28 cellular contexts compared by ENCODE assay signal in genomic region chr15:34348735-34349300, GRCh38. TPM values are rescaled to one million over a fixed set of nuclear protein-coding genes. Genes with fewer than 3 reads are reported as not detected.
DNase-seq lines count a peak whose midpoint lies in the region; ATAC-seq, FAIRE-seq and TF ChIP-seq lines count a peak whose summit lies in the region.
"Had no signal": no experiment of that assay in that cellular context is flagged by ENCODE, and none has a peak within 500 bp of the region (broad histone marks: within the 10 kb centered on the region; RNA-seq: fewer than 3 reads in every experiment).

No MANE protein-coding gene starts in this region.

- peak overlapping the region; percentile 45 for H3K27ac Mint-ChIP-seq in stimulated activated effector memory CD8-positive, alpha-beta T cell treated with anti-CD3 and anti-CD28 coated beads, Interleukin-12 subunit alpha, Interleukin-12 subunit beta, amount 100 ng/mL, for 72 hours
- H3K27ac Mint-ChIP-seq in type B pancreatic cell (no peak overlapping the region), neural progenitor cell (no peak overlapping the region)
- H3K27ac Mint-ChIP-seq: CD4-positive, alpha-beta T cell had no signal

- no TSS peak for BruUV-seq in K562 (replicated peaks; lab: Mats Ljungman, UMichigan)

- no peak for ATAC-seq in K562
- no peak for ATAC-seq in stimulated activated effector memory CD8-positive, alpha-beta T cell treated with anti-CD3 and anti-CD28 coated beads, Interleukin-12 subunit alpha, Interleukin-12 subunit beta, amount 100 ng/mL, for 72 hours
- ATAC-seq: GM12878 had no signal

- no peaks in the 10 kb centered on the region for H3K36me3 Mint-ChIP-seq in stimulated activated effector memory CD8-positive, alpha-beta T cell treated with anti-CD3 and anti-CD28 coated beads, Interleukin-12 subunit alpha, Interleukin-12 subunit beta, amount 100 ng/mL, for 72 hours
- H3K36me3 Mint-ChIP-seq in type B pancreatic cell (peaks cover 4% of the 10 kb centered on the region), neural progenitor cell (no peaks in the 10 kb centered on the region)
- H3K36me3 Mint-ChIP-seq: CD14-positive monocyte had no signal

- WGBS in K562 (ENCODE audit: insufficient coverage, low coverage, missing lambda C conversion rate): 0% methylated on average over 1 of the region's 1 CpG

- H2AFZ ChIP-seq in K562 (ENCODE audit: low read depth, low read length) (no peak overlapping the region), neural progenitor cell (replicated peaks) (no peak overlapping the region)
- H2AFZ ChIP-seq: GM23248 had no signal

- peaks cover 4% of the 10 kb centered on the region for H3K27me3 Mint-ChIP-seq in type B pancreatic cell
- H3K27me3 Mint-ChIP-seq in neural progenitor cell (ENCODE audit: insufficient read depth, low read depth): peaks cover 5% of the 10 kb centered on the region
- H3K27me3 Mint-ChIP-seq: CD4-positive, alpha-beta T cell; CD8-positive, alpha-beta memory T cell had no signal

- intact Hi-C loops in K562 (cut with micrococcal nuclease): no loop called here

- H3K4me2 ChIP-seq in K562 (ENCODE audit: insufficient read depth, low read length): no peak overlapping the region
- H3K4me2 ChIP-seq in neural progenitor cell: no peak overlapping the region
- H3K4me2 ChIP-seq: BLaER1 treated with 17β-estradiol and CSF1 and Interleukin-3, amounts not matched to agents 10 nM and 100 nM had no signal

- H3K9me3 Mint-ChIP-seq in stimulated activated effector memory CD8-positive, alpha-beta T cell treated with anti-CD3 and anti-CD28 coated beads, Interleukin-12 subunit alpha, Interleukin-12 subunit beta, amount 100 ng/mL, for 72 hours: no peaks in the 10 kb centered on the region
- H3K9me3 Mint-ChIP-seq in type B pancreatic cell (no peaks in the 10 kb centered on the region), neural progenitor cell (no peaks in the 10 kb centered on the region)
- H3K9me3 Mint-ChIP-seq: CD4-positive, alpha-beta T cell; CD8-positive, alpha-beta memory T cell had no signal

- H3K79me2 ChIP-seq in K562 (ENCODE audit: control insufficient read depth, insufficient read depth, low read length) (no peaks in the 10 kb centered on the region), neural progenitor cell (ENCODE audit: low read depth) (no peaks in the 10 kb centered on the region)

- POLR2A ChIA-PET in K562 (lab: Yijun Ruan, JAX): interaction anchor here (1.0 kb wide), 1 partner anchor 11 kb away, joined by 3 read pairs; the partner anchor contains the start of gene SLC12A6

- TF ChIP-seq POLR2A in K562 (conservative IDR thresholded peaks at IDR 0.05): no peak

- TF ChIP-seq CTCF in K562 (IDR thresholded peaks at IDR 0.05 in 2 of 3, conservative IDR thresholded peaks at IDR 0.05 in 1 of 3; ENCODE audit: insufficient read depth in 2 of 3, low read depth in 1 of 3, low read length in 3 of 3): no peak
- TF ChIP-seq CTCF in type B pancreatic cell (conservative IDR thresholded peaks at IDR 0.05): no peak
- TF ChIP-seq CTCF in neural progenitor cell (IDR thresholded peaks at IDR 0.05): no peak

- TF ChIP-seq EP300 in K562 (IDR thresholded peaks at IDR 0.05; ENCODE audit: low read length): no peak

- FAIRE-seq in K562 (lab: Jason Lieb, UNC): no peak
- FAIRE-seq: A204.1, D721Med, GM12878, GM19239, H1 had no signal

- H3K4me1 Mint-ChIP-seq in stimulated activated effector memory CD8-positive, alpha-beta T cell treated with anti-CD3 and anti-CD28 coated beads, Interleukin-12 subunit alpha, Interleukin-12 subunit beta, amount 100 ng/mL, for 72 hours: no peaks in the 10 kb centered on the region
- H3K4me1 Mint-ChIP-seq in type B pancreatic cell (ENCODE audit: unreplicated experiment): no peaks in the 10 kb centered on the region
- no peaks in the 10 kb centered on the region for H3K4me1 Mint-ChIP-seq in neural progenitor cell
- H3K4me1 Mint-ChIP-seq: CD14-positive monocyte; CD8-positive, alpha-beta memory T cell had no signal

- H3K4me3 ChIP-seq in K562: no peak overlapping the region
- no peak overlapping the region for H3K4me3 ChIP-seq in neural progenitor cell
- H3K4me3 ChIP-seq: BLaER1 treated with 17β-estradiol and CSF1 and Interleukin-3, amounts not matched to agents 10 nM and 100 nM; GM12878; GM23248 had no signal

- DNase-seq in activated CD8-positive, alpha-beta memory T cell treated with anti-CD3 and anti-CD28 coated beads for 24 hours: peak; percentile 3
- DNase-seq in activated CD8-positive, alpha-beta memory T cell treated with anti-CD3 and anti-CD28 coated beads, Interleukin-2, amount 50 U/mL, for 4 hours: no peak
- DNase-seq in K562 (ENCODE audit: extremely low read depth in 1 of 4, low spot score in 3 of 4): no peak
- peak; percentile 53 for DNase-seq in mesenteric fat pad (ENCODE audit: low spot score)
- DNase-seq in stimulated activated effector memory CD8-positive, alpha-beta T cell treated with anti-CD3 and anti-CD28 coated beads, Interleukin-12 subunit alpha, Interleukin-12 subunit beta, amount 100 ng/mL, for 72 hours (ENCODE audit: low spot score in 2 of 2): no peak
- no peak for DNase-seq in type B pancreatic cell (ENCODE audit: extremely low spot score, unreplicated experiment)
- no peak for DNase-seq in NCI-H446 treated with DMSO at 0.1 percent for 48 hours (lab: John Stamatoyannopoulos, UW)
- no peak for DNase-seq in neural progenitor cell (ENCODE audit: low spot score)
- DNase-seq: ACHN; AML-193; BE2C; CD4-positive, alpha-beta T cell; CD8-positive, alpha-beta memory T cell; DMS 273 treated with DMSO at 0.1 percent for 48 hours; DMS79; EL; GDM1; GM23248; H7; HCEC 1CT had no signal

- H3K9me1 ChIP-seq in K562 (ENCODE audit: control insufficient read depth, insufficient read depth, low read length): no peaks in the 10 kb centered on the region

- peaks cover 12 to 18% of the 10 kb centered on the region in 2 experiments for H3K27me3 ChIP-seq in K562 (ENCODE audit: control insufficient read depth in 2 of 2, insufficient read depth in 2 of 2, low read length in 2 of 2)
- H3K27me3 ChIP-seq in neural progenitor cell: no peaks in the 10 kb centered on the region
- H3K27me3 ChIP-seq: BE2C; BLaER1 treated with 17β-estradiol and CSF1 and Interleukin-3, amounts not matched to agents 10 nM and 100 nM had no signal

- H3K27ac ChIP-seq in K562 (ENCODE audit: extremely low read depth, low read depth, low read length) (no peak overlapping the region), neural progenitor cell (no peak overlapping the region)
- H3K27ac ChIP-seq: 22Rv1; BLaER1 treated with 17β-estradiol and CSF1 and Interleukin-3, amounts not matched to agents 10 nM and 100 nM; GM23248 had no signal

- in situ Hi-C loops in K562 (cut with MboI): no loop called here

- H3K9me3 ChIP-seq in K562 (replicated peaks; ENCODE audit: control insufficient read depth, insufficient read depth, low read depth, low read length) (no peaks in the 10 kb centered on the region), neural progenitor cell (ENCODE audit: low read depth) (no peaks in the 10 kb centered on the region)
- H3K9me3 ChIP-seq: BE2C; BLaER1 treated with 17β-estradiol and CSF1 and Interleukin-3, amounts not matched to agents 10 nM and 100 nM had no signal

- H4K20me1 ChIP-seq in K562 (replicated peaks; ENCODE audit: control insufficient read depth, insufficient read depth, low read length) (no peaks in the 10 kb centered on the region), neural progenitor cell (ENCODE audit: low read depth) (no peaks in the 10 kb centered on the region)
- H4K20me1 ChIP-seq: BLaER1 treated with 17β-estradiol and CSF1 and Interleukin-3, amounts not matched to agents 10 nM and 100 nM had no signal

- H3F3A ChIP-seq in neural progenitor cell (ENCODE audit: low read depth): peaks cover 8% of the 10 kb centered on the region

- H3K36me3 ChIP-seq in K562 (ENCODE audit: control insufficient read depth, insufficient read depth, low read length) (no peaks in the 10 kb centered on the region), neural progenitor cell (no peaks in the 10 kb centered on the region)
- H3K36me3 ChIP-seq: BE2C had no signal

- CTCF ChIA-PET in K562 (lab: Yijun Ruan, JAX; ENCODE audit: low intra/inter-chr PET ratio): no interaction called here

- no peak for TF ChIP-seq RAD21 in K562 (CRISPR knock-in tag; conservative IDR thresholded peaks at IDR 0.05 in 1 of 2, IDR thresholded peaks at IDR 0.05 in 1 of 2)

- H3K9ac ChIP-seq in K562 (ENCODE audit: insufficient read depth in 1 of 2, low read depth in 2 of 2, low read length in 2 of 2): no peak overlapping the region
- H3K9ac ChIP-seq in neural progenitor cell: no peak overlapping the region
- H3K9ac ChIP-seq: BLaER1 treated with 17β-estradiol and CSF1 and Interleukin-3, amounts not matched to agents 10 nM and 100 nM; GM23248 had no signal

- H3K4me1 ChIP-seq in K562 (replicated peaks in 1 of 2; ENCODE audit: control insufficient read depth in 2 of 2, insufficient read depth in 2 of 2, low read length in 2 of 2) (no peaks in the 10 kb centered on the region; a peak in 1 of 5 replicates), neural progenitor cell (no peaks in the 10 kb centered on the region)
- H3K4me1 ChIP-seq: BE2C; BLaER1 treated with 17β-estradiol and CSF1 and Interleukin-3, amounts not matched to agents 10 nM and 100 nM had no signal

- H3K4me3 Mint-ChIP-seq in stimulated activated effector memory CD8-positive, alpha-beta T cell treated with anti-CD3 and anti-CD28 coated beads, Interleukin-12 subunit alpha, Interleukin-12 subunit beta, amount 100 ng/mL, for 72 hours: no peak overlapping the region
- H3K4me3 Mint-ChIP-seq in type B pancreatic cell (no peak overlapping the region), neural progenitor cell (no peak overlapping the region)
- H3K4me3 Mint-ChIP-seq: CD14-positive monocyte; CD4-positive, alpha-beta T cell; CD8-positive, alpha-beta memory T cell had no signal

RNA-seq across cellular contexts. Expression of gene NUTM1, which starts 5.7 kb away (rescaled TPM):
- not detected in 2 replicates for total RNA-seq in K562 (2011; cell fraction: chromatin; rRNA removed; ENCODE audit: low replicate concordance)
- not detected in 2 replicates for total RNA-seq in K562 (2011; cell fraction: nucleolus; rRNA removed)
- not detected in 2 replicates for total RNA-seq in K562 (2011; cell fraction: nucleoplasm; rRNA removed)
- total RNA-seq in K562 (2014; rRNA removed) (0.05 TPM in 1 of 2 replicates, not detected in the other), K562 (2014; rRNA removed; fragmentation: Illumina TruSeq; extraction: Trizol) (0.04 TPM in 1 of 2 replicates, not detected in the other), K562 (2015; rRNA removed; fragmentation: Illumina TruSeq; extraction: Trizol) (not detected in 2 replicates), K562 (2021) (0.04 TPM in 1 of 2 replicates, not detected in the other), mesenteric fat pad (not detected), type B pancreatic cell (ENCODE audit: low replicate concordance) (not detected in 2 replicates), neural progenitor cell (ENCODE audit: low replicate concordance) (0.19 TPM in 1 of 2 replicates, not detected in the other)
- polyA plus RNA-seq in K562 (2011; rRNA removed) (not detected in 2 replicates), K562 (2014; fragmentation: Illumina TruSeq; extraction: Trizol) (0.04 TPM in 1 of 2 replicates, not detected in the other), K562 (2014; fragmentation: Nextera tagmentation; extraction: Ambion mirVana) (under 1 TPM in 1 of 2 experiments, not detected in 1; 0.01 TPM), K562 (2014; rRNA removed) (0.01 TPM in 1 of 2 replicates, not detected in the other)
- polyA plus RNA-seq in K562 (2011; cell fraction: cytosol; rRNA removed): not detected in 2 replicates
- 0.03 TPM in 1 of 2 replicates, not detected in the other for polyA plus RNA-seq in K562 (2011; cell fraction: nucleus; rRNA removed)
- polyA plus RNA-seq in K562 (2012): 0.01 TPM in 1 of 2 replicates, not detected in the other
- polyA minus RNA-seq in K562 (2011; rRNA and poly(A)+ RNA removed): not detected in 2 replicates
- not detected in 2 replicates for polyA minus RNA-seq in K562 (2011; cell fraction: cytosol; rRNA and poly(A)+ RNA removed)
- not detected in 2 replicates for polyA minus RNA-seq in K562 (2011; cell fraction: nucleus; rRNA and poly(A)+ RNA removed)
- total RNA-seq: CD4-positive, alpha-beta T cell; CD8-positive, alpha-beta memory T cell; GM23248 had no signal
- polyA plus RNA-seq: CD14-positive monocyte; CD8-positive, alpha-beta memory T cell; GM23248 had no signal

RNA-seq across cellular contexts. Expression of gene NOP10, which starts 5.9 kb away (rescaled TPM):
- 19.5 and 40.7 TPM in 2 replicates for total RNA-seq in K562 (2011; cell fraction: chromatin; rRNA removed; ENCODE audit: low replicate concordance)
- 68.7 and 70.9 TPM in 2 replicates for total RNA-seq in K562 (2011; cell fraction: nucleolus; rRNA removed)
- 64.3 and 69.5 TPM in 2 replicates for total RNA-seq in K562 (2011; cell fraction: nucleoplasm; rRNA removed)
- total RNA-seq in K562 (2014; rRNA removed) (252 and 327 TPM in 2 replicates), K562 (2014; rRNA removed; fragmentation: Illumina TruSeq; extraction: Trizol) (442 and 449 TPM in 2 replicates), K562 (2015; rRNA removed; fragmentation: Illumina TruSeq; extraction: Trizol) (420 and 437 TPM in 2 replicates), K562 (2021) (250 and 262 TPM in 2 replicates), mesenteric fat pad (157 TPM), type B pancreatic cell (ENCODE audit: low replicate concordance) (143 and 157 TPM in 2 replicates), neural progenitor cell (ENCODE audit: low replicate concordance) (123 and 151 TPM in 2 replicates)
- polyA plus RNA-seq in K562 (2011; rRNA removed) (616 and 642 TPM in 2 replicates), K562 (2014; fragmentation: Illumina TruSeq; extraction: Trizol) (570 and 631 TPM in 2 replicates), K562 (2014; fragmentation: Nextera tagmentation; extraction: Ambion mirVana) (1,000 to 10,000 TPM; 1,599 to 1,663 TPM), K562 (2014; rRNA removed) (428 and 573 TPM in 2 replicates)
- polyA plus RNA-seq in K562 (2011; cell fraction: cytosol; rRNA removed): 961 and 995 TPM in 2 replicates
- 236 and 247 TPM in 2 replicates for polyA plus RNA-seq in K562 (2011; cell fraction: nucleus; rRNA removed)
- 323 and 381 TPM in 2 replicates for polyA plus RNA-seq in K562 (2012)
- polyA minus RNA-seq in K562 (2011; rRNA and poly(A)+ RNA removed): 130 and 163 TPM in 2 replicates
- 57.3 and 111 TPM in 2 replicates for polyA minus RNA-seq in K562 (2011; cell fraction: cytosol; rRNA and poly(A)+ RNA removed)
- polyA minus RNA-seq in K562 (2011; cell fraction: nucleus; rRNA and poly(A)+ RNA removed): 21.1 and 31.9 TPM in 2 replicates

RNA-seq across cellular contexts. Expression of gene SLC12A6, which starts 11.2 kb away (rescaled TPM):
- total RNA-seq in K562 (2011; cell fraction: chromatin; rRNA removed; ENCODE audit: low replicate concordance): 42.7 and 61.2 TPM in 2 replicates
- total RNA-seq in K562 (2011; cell fraction: nucleolus; rRNA removed): 24.5 and 27.0 TPM in 2 replicates
- total RNA-seq in K562 (2011; cell fraction: nucleoplasm; rRNA removed): 31.5 and 37.7 TPM in 2 replicates
- total RNA-seq in K562 (2014; rRNA removed) (4.9 and 5.4 TPM in 2 replicates), K562 (2014; rRNA removed; fragmentation: Illumina TruSeq; extraction: Trizol) (8.0 and 9.9 TPM in 2 replicates), K562 (2015; rRNA removed; fragmentation: Illumina TruSeq; extraction: Trizol) (6.7 and 7.6 TPM in 2 replicates), K562 (2021) (9.0 and 9.4 TPM in 2 replicates), mesenteric fat pad (22.8 TPM), type B pancreatic cell (ENCODE audit: low replicate concordance) (14.5 and 15.0 TPM in 2 replicates), neural progenitor cell (ENCODE audit: low replicate concordance) (16.0 and 17.7 TPM in 2 replicates)
- polyA plus RNA-seq in K562 (2011; rRNA removed) (16.3 and 16.4 TPM in 2 replicates), K562 (2014; fragmentation: Illumina TruSeq; extraction: Trizol) (9.5 and 10.2 TPM in 2 replicates), K562 (2014; fragmentation: Nextera tagmentation; extraction: Ambion mirVana) (1 to 10 TPM; 1.4 to 2.2 TPM), K562 (2014; rRNA removed) (5.7 and 7.5 TPM in 2 replicates)
- 7.9 and 12.1 TPM in 2 replicates for polyA plus RNA-seq in K562 (2011; cell fraction: cytosol; rRNA removed)
- polyA plus RNA-seq in K562 (2011; cell fraction: nucleus; rRNA removed): 22.6 and 25.1 TPM in 2 replicates
- 5.7 and 9.7 TPM in 2 replicates for polyA plus RNA-seq in K562 (2012)
- polyA minus RNA-seq in K562 (2011; rRNA and poly(A)+ RNA removed): 44.8 and 49.5 TPM in 2 replicates
- polyA minus RNA-seq in K562 (2011; cell fraction: cytosol; rRNA and poly(A)+ RNA removed): 13.1 and 19.1 TPM in 2 replicates
- 20.5 and 35.5 TPM in 2 replicates for polyA minus RNA-seq in K562 (2011; cell fraction: nucleus; rRNA and poly(A)+ RNA removed)

RNA-seq across cellular contexts. Expression of gene LPCAT4, which starts 18.2 kb away (rescaled TPM):
- 118 and 200 TPM in 2 replicates for total RNA-seq in K562 (2011; cell fraction: chromatin; rRNA removed; ENCODE audit: low replicate concordance)
- total RNA-seq in K562 (2011; cell fraction: nucleolus; rRNA removed): 112 and 118 TPM in 2 replicates
- total RNA-seq in K562 (2011; cell fraction: nucleoplasm; rRNA removed): 109 and 112 TPM in 2 replicates
- total RNA-seq in K562 (2014; rRNA removed) (7.3 and 12.4 TPM in 2 replicates), K562 (2014; rRNA removed; fragmentation: Illumina TruSeq; extraction: Trizol) (7.7 and 10.8 TPM in 2 replicates), K562 (2015; rRNA removed; fragmentation: Illumina TruSeq; extraction: Trizol) (13.3 and 14.4 TPM in 2 replicates), K562 (2021) (29.2 and 29.6 TPM in 2 replicates), mesenteric fat pad (24.1 TPM), type B pancreatic cell (ENCODE audit: low replicate concordance) (87.5 and 90.6 TPM in 2 replicates), neural progenitor cell (ENCODE audit: low replicate concordance) (35.1 and 47.1 TPM in 2 replicates)
- polyA plus RNA-seq in K562 (2011; rRNA removed) (27.5 and 48.2 TPM in 2 replicates), K562 (2014; fragmentation: Illumina TruSeq; extraction: Trizol) (27.2 and 34.3 TPM in 2 replicates), K562 (2014; fragmentation: Nextera tagmentation; extraction: Ambion mirVana) (10 to 100 TPM in 1 of 2 experiments, 1 to 10 TPM in 1; 7.6 to 12.3 TPM), K562 (2014; rRNA removed) (28.4 and 32.7 TPM in 2 replicates)
- 44.1 and 55.3 TPM in 2 replicates for polyA plus RNA-seq in K562 (2011; cell fraction: cytosol; rRNA removed)
- polyA plus RNA-seq in K562 (2011; cell fraction: nucleus; rRNA removed): 366 and 444 TPM in 2 replicates
- polyA plus RNA-seq in K562 (2012): 19.8 and 22.8 TPM in 2 replicates
- 8.1 and 10.2 TPM in 2 replicates for polyA minus RNA-seq in K562 (2011; rRNA and poly(A)+ RNA removed)
- polyA minus RNA-seq in K562 (2011; cell fraction: cytosol; rRNA and poly(A)+ RNA removed): 11.8 and 12.3 TPM in 2 replicates
- polyA minus RNA-seq in K562 (2011; cell fraction: nucleus; rRNA and poly(A)+ RNA removed): 21.3 and 36.0 TPM in 2 replicates

Comparison
In these comparisons a context has a peak if more than half of its experiments do, and no peak if none do; other contexts are left out.
1. DNase-seq: peak in activated CD8-positive, alpha-beta memory T cell treated with anti-CD3 and anti-CD28 coated beads for 24 hours (single experiment) and mesenteric fat pad (single experiment); none in activated CD8-positive, alpha-beta memory T cell treated with anti-CD3 and anti-CD28 coated beads, Interleukin-2, amount 50 U/mL, for 4 hours (single experiment), K562 (0 of 4), stimulated activated effector memory CD8-positive, alpha-beta T cell treated with anti-CD3 and anti-CD28 coated beads, Interleukin-12 subunit alpha, Interleukin-12 subunit beta, amount 100 ng/mL, for 72 hours (0 of 2), type B pancreatic cell (single experiment), NCI-H446 treated with DMSO at 0.1 percent for 48 hours (single experiment) and neural progenitor cell (single experiment).